Comparison of ENCODE assay signal across 14 cellular contexts in genomic region chr11:121566279-121567168, GRCh38.
A peak's percentile ranks its signal among the peaks of the same experiment; 100 is the strongest.
DNase-seq lines count a peak whose midpoint lies in the region; TF ChIP-seq lines count a peak whose summit lies in the region.
"Had no signal": no experiment of that assay in that cellular context is flagged by ENCODE, and none has a peak within 500 bp of the region (broad histone marks: within the 10 kb centered on the region; RNA-seq: fewer than 3 reads in every experiment).

No MANE protein-coding gene starts in this region.

- H3K27me3 Mint-ChIP-seq in MCF 10A (ENCODE audit: insufficient read depth, unreplicated experiment), result no peaks in the 10 kb centered on the region
- H3K27me3 Mint-ChIP-seq: stimulated activated naive CD8-positive, alpha-beta T cell treated with anti-CD3 and anti-CD28 coated beads, Interleukin-15, amount 100 ng/mL, for 72 hours had no signal

- H3K36me3 ChIP-seq in DOHH2 (ENCODE audit: control insufficient read depth, low read length) (peaks cover 87% of the 10 kb centered on the region), OCI-LY7 (ENCODE audit: insufficient read depth, low read length) (peaks cover 90% of the 10 kb centered on the region), MG63 (no peaks in the 10 kb centered on the region)
- H3K36me3 ChIP-seq: SJSA1 had no signal

- H3K9me3 ChIP-seq in DOHH2 (ENCODE audit: control insufficient read depth, insufficient read depth, low read length) (no peaks in the 10 kb centered on the region), OCI-LY7 (ENCODE audit: low read length) (no peaks in the 10 kb centered on the region), MG63 (no peaks in the 10 kb centered on the region)
- H3K9me3 ChIP-seq: SJSA1, vagina had no signal

- H3K4me1 ChIP-seq in DOHH2 (ENCODE audit: control insufficient read depth, low read length) (peaks cover 83% of the 10 kb centered on the region), OCI-LY7 (ENCODE audit: insufficient read depth, low read length, poor library complexity, severe bottlenecking) (peaks cover 75% of the 10 kb centered on the region)
- H3K4me1 ChIP-seq: SJSA1, vagina had no signal

- BruUV-seq in OCI-LY7 (replicated peaks; lab: Mats Ljungman, UMichigan), result no TSS peak
- BruUV-seq in MCF 10A (replicated peaks; lab: Mats Ljungman, UMichigan), result no TSS peak

- no peak overlapping the region for H2AFZ ChIP-seq in OCI-LY7 (ENCODE audit: low read length)

- intact Hi-C loops in OCI-LY7 (cut with micrococcal nuclease; ENCODE audit: unreplicated experiment), result no loop called here
- intact Hi-C loops in MCF 10A (cut with micrococcal nuclease), result no loop called here

- no peak overlapping the region for H3K4me3 Mint-ChIP-seq in MCF 10A (ENCODE audit: unreplicated experiment)
- H3K4me3 Mint-ChIP-seq: stimulated activated naive CD8-positive, alpha-beta T cell treated with anti-CD3 and anti-CD28 coated beads, Interleukin-15, amount 100 ng/mL, for 72 hours had no signal

- no peaks in the 10 kb centered on the region for H3K36me3 Mint-ChIP-seq in MCF 10A (ENCODE audit: insufficient read depth, unreplicated experiment)

- no peak for TF ChIP-seq CTCF in DOHH2 (IDR thresholded peaks at IDR 0.05; ENCODE audit: low read depth, low read length, poor library complexity, severe bottlenecking)
- TF ChIP-seq CTCF in OCI-LY7 (conservative IDR thresholded peaks at IDR 0.05; ENCODE audit: low read length), result no peak
- TF ChIP-seq CTCF in MCF 10A (IDR thresholded peaks at IDR 0.05; ENCODE audit: unreplicated experiment), result no peak

- POLR2A ChIA-PET in OCI-LY7 (lab: Charles Lee) (interaction anchor here (0.5 to 2.2 kb wide), 16 partner anchors 9 to 232 kb away, joined by 3 to 12 read pairs (median 3); no protein-coding TSS in a partner anchor), MCF 10A (lab: Yijun Ruan, JAX) (interaction anchor here (0.6 to 0.7 kb wide), 2 partner anchors 29 to 51 kb away, joined by 3 read pairs; no protein-coding TSS in a partner anchor)

- no peaks in the 10 kb centered on the region for H3K9me2 ChIP-seq in DOHH2 (replicated peaks; ENCODE audit: control insufficient read depth, low read length)
- H3K9me2 ChIP-seq in OCI-LY7 (ENCODE audit: insufficient read depth, low read length), result no peaks in the 10 kb centered on the region

- peaks cover 33% of the 10 kb centered on the region for H3F3A ChIP-seq in DOHH2 (ENCODE audit: control insufficient read depth, insufficient read depth)

- no peaks in the 10 kb centered on the region for H3K9me3 Mint-ChIP-seq in MCF 10A (ENCODE audit: unreplicated experiment)
- H3K9me3 Mint-ChIP-seq: activated T-helper 2 cell treated with anti-CD3 and anti-CD28 coated beads, Interferon-gamma antibody, Interleukin-2, Interleukin-4, amounts not matched to agents 10 μg/mL and 5 μg/mL and 100 μg/mL, durations not matched to agents 14 hours and 24 hours and 36 hours; stimulated activated naive CD8-positive, alpha-beta T cell treated with anti-CD3 and anti-CD28 coated beads, Interleukin-15, amount 100 ng/mL, for 72 hours had no signal

- DNase-seq in Ammon's horn (ENCODE audit: low spot score) (peak; percentile 57), OCI-LY7 (ENCODE audit: low spot score) (peak; percentile 49), NOMO-1 treated with dmso at 0.1 percent for 144 hours (lab: John Stamatoyannopoulos, UW; ENCODE audit: unreplicated experiment) (no peak), MG63 (no peak), germinal center (ENCODE audit: low spot score) (no peak), MCF 10A (ENCODE audit: unreplicated experiment) (no peak)
- DNase-seq: KG1; NCI-H446 treated with DMSO at 0.1 percent for 48 hours; stimulated activated naive CD8-positive, alpha-beta T cell treated with anti-CD3 and anti-CD28 coated beads, Interleukin-15, amount 100 ng/mL, for 72 hours had no signal

- H3K79me2 ChIP-seq in DOHH2 (ENCODE audit: control insufficient read depth, low read length) (peaks cover 62% of the 10 kb centered on the region), OCI-LY7 (ENCODE audit: insufficient read depth, low read depth, low read length) (peaks cover 62% of the 10 kb centered on the region)

- H3K4me3 ChIP-seq in DOHH2 (ENCODE audit: low read length), result peak overlapping the region; percentile 27
- no peak overlapping the region for H3K4me3 ChIP-seq in OCI-LY7 (ENCODE audit: low read depth, low read length, poor library complexity, severe bottlenecking)
- no peak overlapping the region for H3K4me3 ChIP-seq in MG63
- H3K4me3 ChIP-seq: SJSA1, vagina had no signal

- no peak overlapping the region for H3K27ac Mint-ChIP-seq in MCF 10A (ENCODE audit: low read depth, unreplicated experiment)
- H3K27ac Mint-ChIP-seq: activated T-helper 2 cell treated with anti-CD3 and anti-CD28 coated beads, Interferon-gamma antibody, Interleukin-2, Interleukin-4, amounts not matched to agents 10 μg/mL and 5 μg/mL and 100 μg/mL, durations not matched to agents 14 hours and 24 hours and 36 hours had no signal

- CTCF ChIA-PET in OCI-LY7 (lab: Charles Lee; ENCODE audit: unreplicated experiment), result no interaction called here
- CTCF ChIA-PET in MCF 10A (lab: Yijun Ruan, JAX), result interaction anchor here (0.6 to 0.9 kb wide), 5 partner anchors 10 to 1965 kb away, joined by 3 read pairs; no protein-coding TSS in a partner anchor

- H4K20me1 ChIP-seq in DOHH2 (ENCODE audit: control insufficient read depth, insufficient read depth, low read depth, low read length) (no peaks in the 10 kb centered on the region), OCI-LY7 (ENCODE audit: insufficient read depth, low read length) (no peaks in the 10 kb centered on the region)

- H3K4me1 Mint-ChIP-seq in MCF 10A (ENCODE audit: insufficient read depth, unreplicated experiment), result no peaks in the 10 kb centered on the region

- H3K4me2 ChIP-seq in DOHH2 (ENCODE audit: low read length) (peak overlapping the region; percentile 47), OCI-LY7 (ENCODE audit: low read length) (peak overlapping the region; percentile 42)

- H3K27ac ChIP-seq in DOHH2 (ENCODE audit: low read depth, low read length) (peak overlapping the region; percentile 95), OCI-LY7 (ENCODE audit: low read depth, low read length, poor library complexity, severe bottlenecking) (peak overlapping the region; percentile 97), layer of hippocampus (ENCODE audit: low read depth, low read length) (peak overlapping the region; percentile 50)
- H3K27ac ChIP-seq: SJSA1, vagina had no signal

- H3K27me3 ChIP-seq in DOHH2 (ENCODE audit: control insufficient read depth, low read length), result no peaks in the 10 kb centered on the region
- H3K27me3 ChIP-seq in layer of hippocampus (ENCODE audit: control insufficient read depth, insufficient read depth, low read length), result no peaks in the 10 kb centered on the region
- no peaks in the 10 kb centered on the region for H3K27me3 ChIP-seq in MG63
- H3K27me3 ChIP-seq: SJSA1, vagina had no signal

Comparison
In these comparisons a context has a peak if more than half of its experiments do, and no peak if none do; other contexts are left out.
1. DNase-seq: peak in Ammon's horn (single experiment) and OCI-LY7 (single experiment); none in NOMO-1 treated with dmso at 0.1 percent for 144 hours (single experiment), MG63 (single experiment), germinal center (single experiment) and MCF 10A (single experiment).
2. Peak in every context shown above with its lines, with median percentiles within 50 percentile points of each other: H3K27ac ChIP-seq.